In genomic region chr7:30975257-30975899, GRCh38 we compare ENCODE assay signal across 22 cellular contexts. TPM values are rescaled to one million over a fixed set of nuclear protein-coding genes. Genes with fewer than 3 reads are reported as not detected.
A peak's percentile ranks its signal among the peaks of the same experiment; 100 is the strongest.
DNase-seq lines count a peak whose midpoint lies in the region; ATAC-seq and TF ChIP-seq lines count a peak whose summit lies in the region.
"Had no signal": no experiment of that assay in that cellular context is flagged by ENCODE, and none has a peak within 500 bp of the region (broad histone marks: within the 10 kb centered on the region; RNA-seq: fewer than 3 reads in every experiment).

No MANE protein-coding gene starts in this region.

- H3K4me1 Mint-ChIP-seq in activated T-helper 2 cell treated with anti-CD3 and anti-CD28 coated beads, Interferon-gamma antibody, Interleukin-2, Interleukin-4, amounts not matched to agents 10 μg/mL and 5 μg/mL and 100 μg/mL, durations not matched to agents 14 hours and 24 hours and 36 hours (ENCODE audit: low read depth), result peaks cover 7% of the 10 kb centered on the region

- POLR2A ChIA-PET in A673 (lab: Charles Lee; ENCODE audit: low non-redundant PET), result no interaction called here

- H3K36me3 Mint-ChIP-seq in activated T-helper 2 cell treated with anti-CD3 and anti-CD28 coated beads, Interferon-gamma antibody, Interleukin-2, Interleukin-4, amounts not matched to agents 10 μg/mL and 5 μg/mL and 100 μg/mL, durations not matched to agents 14 hours and 24 hours and 36 hours (ENCODE audit: low read depth), result no peaks in the 10 kb centered on the region
- H3K36me3 Mint-ChIP-seq: activated naive CD8-positive, alpha-beta T cell; brain had no signal

- no peaks in the 10 kb centered on the region for H3K9me3 Mint-ChIP-seq in activated T-helper 2 cell treated with anti-CD3 and anti-CD28 coated beads, Interferon-gamma antibody, Interleukin-2, Interleukin-4, amounts not matched to agents 10 μg/mL and 5 μg/mL and 100 μg/mL, durations not matched to agents 14 hours and 24 hours and 36 hours
- H3K9me3 Mint-ChIP-seq: brain had no signal

- H3K4me3 Mint-ChIP-seq in activated T-helper 2 cell treated with anti-CD3 and anti-CD28 coated beads, Interferon-gamma antibody, Interleukin-2, Interleukin-4, amounts not matched to agents 10 μg/mL and 5 μg/mL and 100 μg/mL, durations not matched to agents 14 hours and 24 hours and 36 hours (ENCODE audit: low read depth), result no peak overlapping the region
- H3K4me3 Mint-ChIP-seq: activated naive CD8-positive, alpha-beta T cell; brain had no signal

- CTCF ChIA-PET in A673 (lab: Charles Lee), result no interaction called here

- no TSS peak for BruUV-seq in A673 (replicated peaks; lab: Mats Ljungman, UMichigan)

- intact Hi-C loops in activated T-helper 2 cell treated with anti-CD3 and anti-CD28 coated beads, Interferon-gamma antibody, Interleukin-2, Interleukin-4, amounts not matched to agents 10 μg/mL and 5 μg/mL and 100 μg/mL, durations not matched to agents 14 hours and 24 hours and 36 hours (cut with micrococcal nuclease), result loop anchor here (2.0 kb wide), 1 partner anchor 175 kb away; no protein-coding TSS in a partner anchor
- intact Hi-C loops in A673 (cut with micrococcal nuclease; ENCODE audit: unreplicated experiment), result no loop called here

- peak; percentile 28 for DNase-seq in left lobe of liver (ENCODE audit: low spot score)
- DNase-seq in activated T-helper 2 cell treated with anti-CD3 and anti-CD28 coated beads, Interferon-gamma antibody, Interleukin-2, Interleukin-4, amounts not matched to agents 10 μg/mL and 5 μg/mL and 100 μg/mL, durations not matched to agents 14 hours and 24 hours and 36 hours (ENCODE audit: low spot score), result no peak
- DNase-seq in A673 (ENCODE audit: low spot score), result no peak
- DNase-seq: activated CD4-positive, alpha-beta T cell treated with anti-CD3 and anti-CD28 coated beads, Interleukin-2, amount 50 U/mL, for 4 hours; Kasumi-1; NCI-H1436 treated with DMSO at 0.1 percent for 48 hours; spleen; tibial artery had no signal

- H3K4me2 ChIP-seq in KMS-11, result peak overlapping the region; percentile 95

- peak overlapping the region; percentile 78 for H3K9ac ChIP-seq in KMS-11

- H2AFZ ChIP-seq in KMS-11 (ENCODE audit: low read depth), result peak overlapping the region; percentile 90

- ATAC-seq in GM19397 (IDR thresholded peaks at IDR 0.05; ENCODE audit: unreplicated experiment) (peak; percentile 26), HG02642 (IDR thresholded peaks at IDR 0.05; ENCODE audit: poor library complexity, unreplicated experiment) (peak; percentile 6), left lobe of liver (no peak), GM18517 (IDR thresholded peaks at IDR 0.05; ENCODE audit: unreplicated experiment) (no peak), GM18502 (IDR thresholded peaks at IDR 0.05; ENCODE audit: poor library complexity, unreplicated experiment) (no peak)

- H3K27ac ChIP-seq in KMS-11, result peak overlapping the region; percentile 92
- no peak overlapping the region for H3K27ac ChIP-seq in A673 (ENCODE audit: low read depth, low read length, poor library complexity, severe bottlenecking)
- H3K27ac ChIP-seq: lower lobe of right lung, SK-N-MC, spleen, tibial artery had no signal

- no peaks in the 10 kb centered on the region for H3K79me2 ChIP-seq in KMS-11 (ENCODE audit: insufficient read depth, low read depth)

- no peaks in the 10 kb centered on the region for H4K20me1 ChIP-seq in KMS-11 (ENCODE audit: insufficient read depth)

- H3K27ac Mint-ChIP-seq in activated T-helper 2 cell treated with anti-CD3 and anti-CD28 coated beads, Interferon-gamma antibody, Interleukin-2, Interleukin-4, amounts not matched to agents 10 μg/mL and 5 μg/mL and 100 μg/mL, durations not matched to agents 14 hours and 24 hours and 36 hours, result no peak overlapping the region
- H3K27ac Mint-ChIP-seq: activated naive CD8-positive, alpha-beta T cell; brain had no signal

- H3K4me1 ChIP-seq in KMS-11 (ENCODE audit: low read depth, poor library complexity, severe bottlenecking), result peaks cover 22% of the 10 kb centered on the region
- no peaks in the 10 kb centered on the region for H3K4me1 ChIP-seq in A673 (ENCODE audit: insufficient read depth, low read length, poor library complexity, severe bottlenecking)
- H3K4me1 ChIP-seq: BE2C, spleen had no signal

- TF ChIP-seq CTCF in KMS-11 (conservative IDR thresholded peaks at IDR 0.05; ENCODE audit: low read depth, low read length) (no peak), A673 (conservative IDR thresholded peaks at IDR 0.05; ENCODE audit: low read depth, low read length) (no peak)

- H3K9me3 ChIP-seq in A673 (ENCODE audit: low read depth, low read length, poor library complexity, severe bottlenecking), result no peaks in the 10 kb centered on the region
- H3K9me3 ChIP-seq: BE2C, lower lobe of right lung, spleen, tibial artery had no signal

- H3K27me3 Mint-ChIP-seq in activated T-helper 2 cell treated with anti-CD3 and anti-CD28 coated beads, Interferon-gamma antibody, Interleukin-2, Interleukin-4, amounts not matched to agents 10 μg/mL and 5 μg/mL and 100 μg/mL, durations not matched to agents 14 hours and 24 hours and 36 hours (ENCODE audit: low read depth), result peaks cover 9% of the 10 kb centered on the region

- H3K4me3 ChIP-seq in KMS-11 (IDR thresholded peaks at IDR 0.05; ENCODE audit: insufficient read depth, low read depth, low read length), result no peak overlapping the region
- H3K4me3 ChIP-seq in A673 (ENCODE audit: low read depth, low read length, poor library complexity, severe bottlenecking), result no peak overlapping the region
- H3K4me3 ChIP-seq: lower lobe of right lung, SK-N-MC, spleen, tibial artery had no signal

- H3K36me3 ChIP-seq in KMS-11 (ENCODE audit: insufficient read depth), result no peaks in the 10 kb centered on the region
- H3K36me3 ChIP-seq in A673 (ENCODE audit: insufficient read depth, low read length, poor library complexity, severe bottlenecking), result no peaks in the 10 kb centered on the region
- H3K36me3 ChIP-seq: BE2C, lower lobe of right lung, spleen, tibial artery had no signal

- H3K27me3 ChIP-seq in KMS-11 (ENCODE audit: insufficient read depth, low read depth) (no peaks in the 10 kb centered on the region), A673 (replicated peaks; ENCODE audit: insufficient read depth, low read depth, low read length, poor library complexity) (peaks cover 10% of the 10 kb centered on the region)
- H3K27me3 ChIP-seq: BE2C had no signal

RNA-seq across cellular contexts. Expression of gene GHRHR, which starts 11.6 kb away (rescaled TPM):
- total RNA-seq in left lobe of liver (0.83 TPM), A673 (2021) (not detected in 2 replicates)
- total RNA-seq in activated T-helper 2 cell treated with anti-CD3 and anti-CD28 coated beads, Interferon-gamma antibody, Interleukin-2, Interleukin-4, amounts not matched to agents 10 μg/mL and 5 μg/mL and 100 μg/mL, durations not matched to agents 14 hours and 24 hours and 36 hours, result not detected in 2 replicates
- total RNA-seq: dermis microvascular lymphatic vessel endothelial cell, esophagus mucosa, lower lobe of right lung, myocyte, progenitor cell of endocrine pancreas, spleen had no signal

Comparison
In these comparisons a context has a peak if more than half of its experiments do, and no peak if none do; other contexts are left out.
1. ATAC-seq: peak in GM19397 (single experiment) and HG02642 (single experiment); none in left lobe of liver (single experiment), GM18517 (single experiment) and GM18502 (single experiment).